Comparison of ENCODE assay signal across 1 cellular context in the genomic region with DNA sequence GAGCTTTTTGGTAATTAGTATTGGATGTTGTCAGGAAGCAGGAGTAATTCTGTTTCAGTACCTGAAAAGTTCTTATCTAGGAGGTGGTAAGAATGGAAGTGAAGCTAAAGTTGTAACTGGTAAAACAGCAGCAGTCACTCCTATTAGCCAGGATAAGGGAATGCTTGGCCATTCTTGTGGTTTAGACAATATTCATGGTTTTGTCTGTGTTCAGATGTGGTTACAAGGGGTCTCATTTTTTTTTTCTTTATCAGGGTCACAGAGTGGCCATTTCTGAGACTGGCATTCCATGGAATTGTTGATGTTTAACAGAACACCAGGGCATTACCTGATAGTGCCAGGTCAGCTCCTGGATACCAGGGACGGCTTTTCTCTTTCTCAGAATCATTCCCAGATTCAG.
TF ChIP-seq lines count a peak whose summit lies in the region.

No MANE protein-coding gene starts in this region.

TF ChIP-seq in K562, 482 proteins besides CTCF, POLR2A, EP300 and RAD21:
- TF ChIP-seq, protein P1, sequence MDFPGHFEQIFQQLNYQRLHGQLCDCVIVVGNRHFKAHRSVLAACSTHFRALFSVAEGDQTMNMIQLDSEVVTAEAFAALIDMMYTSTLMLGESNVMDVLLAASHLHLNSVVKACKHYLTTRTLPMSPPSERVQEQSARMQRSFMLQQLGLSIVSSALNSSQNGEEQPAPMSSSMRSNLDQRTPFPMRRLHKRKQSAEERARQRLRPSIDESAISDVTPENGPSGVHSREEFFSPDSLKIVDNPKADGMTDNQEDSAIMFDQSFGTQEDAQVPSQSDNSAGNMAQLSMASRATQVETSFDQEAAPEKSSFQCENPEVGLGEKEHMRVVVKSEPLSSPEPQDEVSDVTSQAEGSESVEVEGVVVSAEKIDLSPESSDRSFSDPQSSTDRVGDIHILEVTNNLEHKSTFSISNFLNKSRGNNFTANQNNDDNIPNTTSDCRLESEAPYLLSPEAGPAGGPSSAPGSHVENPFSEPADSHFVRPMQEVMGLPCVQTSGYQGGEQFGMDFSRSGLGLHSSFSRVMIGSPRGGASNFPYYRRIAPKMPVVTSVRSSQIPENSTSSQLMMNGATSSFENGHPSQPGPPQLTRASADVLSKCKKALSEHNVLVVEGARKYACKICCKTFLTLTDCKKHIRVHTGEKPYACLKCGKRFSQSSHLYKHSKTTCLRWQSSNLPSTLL (IDR thresholded peaks at IDR 0.05): no peak
- TF ChIP-seq DDX20 (tag; IDR thresholded peaks at IDR 0.05; ENCODE audit: low read depth) (peak; percentile 35; the same call in 1 of the 2 replicates), GTF2A2 (tag; IDR thresholded peaks at IDR 0.05) (0 out of 2 replicates have a peak, but pooled peaks have one; percentile 27)
